Comparison of ENCODE assay signal across 9 cellular contexts in the genomic region with DNA sequence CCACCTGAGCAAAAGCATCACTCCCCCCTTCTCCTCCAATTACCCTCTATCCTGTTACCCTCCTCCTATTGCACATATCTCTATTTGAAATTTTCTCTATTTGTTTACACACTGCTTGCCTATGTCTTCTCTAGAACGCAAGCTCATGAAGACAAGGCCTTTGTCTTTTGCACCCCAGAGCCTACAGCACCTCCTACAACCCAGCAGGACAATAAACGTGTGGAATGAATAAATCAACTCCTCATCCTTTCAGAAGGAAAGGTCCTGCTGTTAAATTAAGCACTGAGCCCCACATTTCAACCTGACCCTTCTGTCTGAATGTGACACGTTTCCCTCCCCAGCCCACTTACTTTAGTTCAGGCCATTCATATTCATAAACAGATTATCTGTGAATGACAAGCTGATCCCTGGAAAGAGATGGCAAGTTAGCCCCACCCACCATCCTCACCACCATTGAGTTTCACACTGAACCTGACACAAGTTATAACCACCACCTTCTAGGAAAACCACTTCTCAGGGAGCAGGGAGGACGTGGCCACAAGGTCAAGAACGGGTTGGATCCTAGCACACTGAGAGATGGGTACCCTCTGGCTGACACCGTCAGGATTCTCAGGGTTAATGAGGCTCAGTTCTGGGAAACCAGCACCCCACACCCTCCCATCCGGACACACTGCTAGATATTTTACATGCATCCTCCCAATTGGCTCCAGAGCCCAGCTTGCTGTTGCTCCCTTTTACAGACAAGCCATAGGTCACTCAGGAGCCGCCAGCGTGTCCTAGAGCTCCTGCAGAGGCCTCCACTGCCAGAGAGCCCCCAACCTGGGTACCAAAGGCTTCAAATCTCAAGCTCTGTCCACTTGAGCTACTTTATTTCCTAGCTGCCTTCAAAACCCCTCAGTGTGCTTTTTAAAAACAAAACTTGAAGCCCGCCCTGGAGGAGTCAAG. TPM values are rescaled to one million over a fixed set of nuclear protein-coding genes. Genes with fewer than 3 reads are reported as not detected.
DNase-seq lines count a peak whose midpoint lies in the region; ATAC-seq, FAIRE-seq and TF ChIP-seq lines count a peak whose summit lies in the region.
"Had no signal": no experiment of that assay in that cellular context is flagged by ENCODE, and none has a peak within 500 bp of the region (broad histone marks: within the 10 kb centered on the region; RNA-seq: fewer than 3 reads in every experiment).

No MANE protein-coding gene starts in this region.

- peaks cover 0 to 6% (median 0%) of the 10 kb centered on the region in 7 donors for H3K27me3 ChIP-seq in heart right ventricle
- H3K27me3 ChIP-seq in trophoblast cell (ENCODE audit: insufficient read depth, low read length), result no peaks in the 10 kb centered on the region

- 44 to 52% methylated on average over 10 of the region's 10 CpGs for WGBS in heart right ventricle, 2 donors
- WGBS in trophoblast cell (ENCODE audit: extremely low coverage, insufficient coverage, insufficient read length), result no CpG with 5 or more reads among the region's 10 CpGs

- H2BK5ac ChIP-seq in trophoblast cell (ENCODE audit: low read depth, low read length, poor library complexity), result no peak overlapping the region

- H2AK5ac ChIP-seq in trophoblast cell (ENCODE audit: low read length), result no peak overlapping the region

- H3K23ac ChIP-seq in trophoblast cell (ENCODE audit: low read length), result no peak overlapping the region

- H2AFZ ChIP-seq in trophoblast cell (ENCODE audit: insufficient read depth, low read length, poor library complexity), result peak overlapping the region; percentile 87

- H3K9me3 ChIP-seq in heart right ventricle (no peaks in the 10 kb centered on the region), trophoblast cell (ENCODE audit: insufficient read depth, low read depth, low read length) (no peaks in the 10 kb centered on the region)

- H3K4me1 ChIP-seq in heart right ventricle (peaks cover 0 to 40% (median 14%) of the 10 kb centered on the region in 9 donors), trophoblast cell (ENCODE audit: control insufficient read depth in 1 of 2, insufficient read depth in 2 of 2, low read length in 2 of 2) (peaks cover 4 to 9% of the 10 kb centered on the region in 2 experiments)

- peak overlapping the region; percentile 89 for H3K14ac ChIP-seq in trophoblast cell (ENCODE audit: low read length)

- H3K79me1 ChIP-seq in trophoblast cell (ENCODE audit: low read length), result peaks cover 9% of the 10 kb centered on the region

- ATAC-seq in heart right ventricle (peak; percentile 12 to 49 (median 32)), GM19395 (IDR thresholded peaks at IDR 0.05; ENCODE audit: unreplicated experiment) (no peak)

- no peaks in the 10 kb centered on the region for H3K36me3 Mint-ChIP-seq in IgD-negative memory B cell
- no peaks in the 10 kb centered on the region for H3K36me3 Mint-ChIP-seq in activated T-helper 2 cell treated with anti-CD3 and anti-CD28 coated beads, Interferon-gamma antibody, Interleukin-2, Interleukin-4, amounts not matched to agents 10 μg/mL and 5 μg/mL and 100 μg/mL, durations not matched to agents 14 hours and 24 hours and 36 hours (ENCODE audit: low read depth)

- DNase-seq in NCI-H2196 treated with DMSO at 0.1 percent for 48 hours (lab: John Stamatoyannopoulos, UW; ENCODE audit: unreplicated experiment) (peak; percentile 9), NCI-H2196 (lab: John Stamatoyannopoulos, UW; ENCODE audit: unreplicated experiment) (no peak), heart right ventricle (peak in 1 of 2 donors; percentile 24), trophoblast cell (no peak), urothelium cell line (ENCODE audit: low spot score) (no peak)
- DNase-seq in activated T-helper 2 cell treated with anti-CD3 and anti-CD28 coated beads, Interferon-gamma antibody, Interleukin-2, Interleukin-4, amounts not matched to agents 10 μg/mL and 5 μg/mL and 100 μg/mL, durations not matched to agents 14 hours and 24 hours and 36 hours (ENCODE audit: low spot score), result no peak

- peak overlapping the region; percentile 71 to 92 (median 86) for H3K4me3 Mint-ChIP-seq in IgD-negative memory B cell
- peak overlapping the region; percentile 63 for H3K4me3 Mint-ChIP-seq in activated T-helper 2 cell treated with anti-CD3 and anti-CD28 coated beads, Interferon-gamma antibody, Interleukin-2, Interleukin-4, amounts not matched to agents 10 μg/mL and 5 μg/mL and 100 μg/mL, durations not matched to agents 14 hours and 24 hours and 36 hours (ENCODE audit: low read depth)

- intact Hi-C loops in activated T-helper 2 cell treated with anti-CD3 and anti-CD28 coated beads, Interferon-gamma antibody, Interleukin-2, Interleukin-4, amounts not matched to agents 10 μg/mL and 5 μg/mL and 100 μg/mL, durations not matched to agents 14 hours and 24 hours and 36 hours (cut with micrococcal nuclease), result loop anchor here (1.0 to 5.0 kb wide), 4 partner anchors 49 to 226 kb away; a partner anchor contains a TSS
- intact Hi-C loops in heart right ventricle (cut with DNase I), result loop anchor here in 5 of 10 donors (5.0 to 10.0 kb wide), 4 partner anchors 87 to 304 kb away; a partner anchor contains a TSS

- peaks cover 5% of the 10 kb centered on the region for H3K79me2 ChIP-seq in trophoblast cell (ENCODE audit: control insufficient read depth, insufficient read depth, low read length, poor library complexity)

- peak overlapping the region; percentile 78 for H2BK120ac ChIP-seq in trophoblast cell (ENCODE audit: insufficient read depth, low read length, poor library complexity)

- no peaks in the 10 kb centered on the region for H3K9me3 Mint-ChIP-seq in IgD-negative memory B cell
- H3K9me3 Mint-ChIP-seq in activated T-helper 2 cell treated with anti-CD3 and anti-CD28 coated beads, Interferon-gamma antibody, Interleukin-2, Interleukin-4, amounts not matched to agents 10 μg/mL and 5 μg/mL and 100 μg/mL, durations not matched to agents 14 hours and 24 hours and 36 hours, result no peaks in the 10 kb centered on the region

- H4K8ac ChIP-seq in trophoblast cell (ENCODE audit: low read depth, low read length), result peak overlapping the region; percentile 91

- peaks cover 2 to 16% (median 7%) of the 10 kb centered on the region in 3 donors for H3K4me1 Mint-ChIP-seq in IgD-negative memory B cell
- peaks cover 10% of the 10 kb centered on the region for H3K4me1 Mint-ChIP-seq in activated T-helper 2 cell treated with anti-CD3 and anti-CD28 coated beads, Interferon-gamma antibody, Interleukin-2, Interleukin-4, amounts not matched to agents 10 μg/mL and 5 μg/mL and 100 μg/mL, durations not matched to agents 14 hours and 24 hours and 36 hours (ENCODE audit: low read depth)

- no peak for FAIRE-seq in urothelium cell line (lab: Jason Lieb, UNC)
- FAIRE-seq: G401.6 had no signal

- H3K27ac ChIP-seq in heart right ventricle (peak overlapping the region; percentile 55 to 92 (median 86)), trophoblast cell (ENCODE audit: low read depth, low read length) (no peak overlapping the region)

- H3K27me3 Mint-ChIP-seq in IgD-negative memory B cell, result no peaks in the 10 kb centered on the region
- peaks cover 10% of the 10 kb centered on the region for H3K27me3 Mint-ChIP-seq in activated T-helper 2 cell treated with anti-CD3 and anti-CD28 coated beads, Interferon-gamma antibody, Interleukin-2, Interleukin-4, amounts not matched to agents 10 μg/mL and 5 μg/mL and 100 μg/mL, durations not matched to agents 14 hours and 24 hours and 36 hours (ENCODE audit: low read depth)

- H3K4ac ChIP-seq in trophoblast cell (ENCODE audit: low read depth, low read length), result peak overlapping the region; percentile 61

- H4K91ac ChIP-seq in trophoblast cell (ENCODE audit: low read depth, low read length), result peak overlapping the region; percentile 80

- H3K36me3 ChIP-seq in heart right ventricle (no peaks in the 10 kb centered on the region), trophoblast cell (ENCODE audit: control insufficient read depth in 1 of 2, insufficient read depth in 2 of 2, low read length in 2 of 2) (no peaks in the 10 kb centered on the region)

- H4K12ac ChIP-seq in trophoblast cell (ENCODE audit: low read depth, low read length), result peak overlapping the region; percentile 88

- H3K9ac ChIP-seq in trophoblast cell (ENCODE audit: low read length), result no peak overlapping the region

- peak overlapping the region; percentile 91 for H3K4me2 ChIP-seq in trophoblast cell (ENCODE audit: low read length)

- H3K4me3 ChIP-seq in heart right ventricle (peak overlapping the region; percentile 51 to 73 (median 64)), trophoblast cell (ENCODE audit: low read depth, low read length) (no peak overlapping the region)

- H2BK12ac ChIP-seq in trophoblast cell (ENCODE audit: low read length), result no peak overlapping the region

- H3K18ac ChIP-seq in trophoblast cell (ENCODE audit: low read length), result no peak overlapping the region

- TF ChIP-seq CTCF in heart right ventricle (IDR thresholded peaks at IDR 0.05), result no peak

- H3K27ac Mint-ChIP-seq in IgD-negative memory B cell, result peak overlapping the region in 1 of 3 donors; percentile 86
- peak overlapping the region; percentile 8 for H3K27ac Mint-ChIP-seq in activated T-helper 2 cell treated with anti-CD3 and anti-CD28 coated beads, Interferon-gamma antibody, Interleukin-2, Interleukin-4, amounts not matched to agents 10 μg/mL and 5 μg/mL and 100 μg/mL, durations not matched to agents 14 hours and 24 hours and 36 hours

RNA-seq across cellular contexts. Expression of a gene that starts 0.9 kb away (rescaled TPM):
- polyA plus RNA-seq in IgD-negative memory B cell (not detected), heart right ventricle (1 to 10 TPM; 4.8 to 5.6 TPM)
- total RNA-seq in activated T-helper 2 cell treated with anti-CD3 and anti-CD28 coated beads, Interferon-gamma antibody, Interleukin-2, Interleukin-4, amounts not matched to agents 10 μg/mL and 5 μg/mL and 100 μg/mL, durations not matched to agents 14 hours and 24 hours and 36 hours, result 0.11 and 0.25 TPM in 2 replicates
- 10 to 100 TPM in 1 of 10 donors, 1 to 10 TPM in 9; 2.5 to 11.4 (median 4.6) TPM for total RNA-seq in heart right ventricle
- 3.8 and 3.9 TPM in 2 replicates for polyA plus RNA-seq in trophoblast cell (2013)
